Comparison of ENCODE assay signal across 25 cellular contexts in genomic region chr18:5900249-5900648, GRCh38. TPM values are rescaled to one million over a fixed set of nuclear protein-coding genes. Genes with fewer than 3 reads are reported as not detected.
DNase-seq lines count a peak whose midpoint lies in the region; ATAC-seq and TF ChIP-seq lines count a peak whose summit lies in the region.
"Had no signal": no experiment of that assay in that cellular context is flagged by ENCODE, and none has a peak within 500 bp of the region (broad histone marks: within the 10 kb centered on the region; RNA-seq: fewer than 3 reads in every experiment).

No MANE protein-coding gene starts in this region.

- no peaks in the 10 kb centered on the region for H3F3A ChIP-seq in GM23248 (ENCODE audit: insufficient read depth)

- no peak overlapping the region for H2AK9ac ChIP-seq in IMR-90 (replicated peaks; ENCODE audit: low read depth, low read length, poor library complexity)

- H2BK20ac ChIP-seq in IMR-90 (ENCODE audit: low read depth, low read length): peak overlapping the region; percentile 61; the same call in 1 of the 2 replicates

- H2AFZ ChIP-seq in IMR-90 (replicated peaks; ENCODE audit: low read length, poor library complexity) (no peak overlapping the region), GM23248 (no peak overlapping the region)

- no peak overlapping the region for H2AK5ac ChIP-seq in IMR-90 (ENCODE audit: low read depth, low read length)

- no peaks in the 10 kb centered on the region for H3K79me1 ChIP-seq in IMR-90 (ENCODE audit: low read depth in 1 of 2, low read length in 2 of 2)

- H3K4me1 ChIP-seq in IMR-90 (ENCODE audit: control insufficient read depth, insufficient read depth, low read length) (peaks cover 5% of the 10 kb centered on the region; the same call in 1 of the 2 replicates), GM23248 (ENCODE audit: insufficient read depth) (no peaks in the 10 kb centered on the region), breast epithelium (no peaks in the 10 kb centered on the region)
- H3K4me1 ChIP-seq: testis had no signal

- H4K91ac ChIP-seq in IMR-90 (ENCODE audit: insufficient read depth, low read depth, low read length): no peak overlapping the region

- H3K9me3 ChIP-seq in IMR-90 (ENCODE audit: control insufficient read depth, insufficient read depth, low read length): no peaks in the 10 kb centered on the region
- H3K9me3 ChIP-seq in GM23248 (ENCODE audit: low read depth): no peaks in the 10 kb centered on the region
- no peaks in the 10 kb centered on the region for H3K9me3 ChIP-seq in breast epithelium
- H3K9me3 ChIP-seq: neutrophil, right atrium auricular region, testis had no signal

- H3K79me2 ChIP-seq in GM23248 (ENCODE audit: insufficient read depth): no peaks in the 10 kb centered on the region

- DNase-seq in ACHN (peak; percentile 49), IMR-90 (peak; percentile 75), astrocyte of the cerebellum (ENCODE audit: low read depth) (peak; percentile 24), kidney glomerular epithelial cell (lab: John Stamatoyannopoulos, UW) (peak; percentile 38), GM10266 (ENCODE audit: extremely low spot score) (no peak), GM23248 (no peak), breast epithelium (ENCODE audit: low spot score in 2 of 2) (no peak)
- DNase-seq: activated CD8-positive, alpha-beta T cell treated with anti-CD3 and anti-CD28 coated beads for 36 hours; activated T-cell treated with anti-CD3 and anti-CD28 coated beads, Interleukin-2, amount 50 U/mL, for 1 hour; CD4-positive, alpha-beta memory T cell; dorsolateral prefrontal cortex; erythroblast; NCI-H1092 treated with DMSO at 0.1 percent for 48 hours; NCI-H2081 treated with DMSO at 0.1 percent for 48 hours; NCI-H774; SHP77; stimulated activated CD4-positive, alpha-beta T cell treated with anti-CD3 and anti-CD28 coated beads, Interleukin-15, amount 100 ng/mL, for 24 hours; testis; WERI-Rb-1 had no signal

- no peak overlapping the region for H3K14ac ChIP-seq in IMR-90 (replicated peaks; ENCODE audit: low read depth, low read length)

- H4K8ac ChIP-seq in IMR-90 (ENCODE audit: low read depth in 2 of 2, low read length in 2 of 2): no peak overlapping the region

- BruUV-seq in IMR-90 (replicated peaks; lab: Mats Ljungman, UMichigan): no TSS peak

- H3K56ac ChIP-seq in IMR-90 (ENCODE audit: extremely low read depth, insufficient read depth, low read length): no peak overlapping the region

- no peak overlapping the region for H3K23ac ChIP-seq in IMR-90 (ENCODE audit: low read depth, low read length)

- TF ChIP-seq POLR2A in IMR-90 (IDR thresholded peaks at IDR 0.05; ENCODE audit: low read depth, low read length) (no peak), breast epithelium (IDR thresholded peaks at IDR 0.05) (no peak)

- H3K27ac ChIP-seq in IMR-90 (ENCODE audit: insufficient read depth, low read length): no peak overlapping the region
- no peak overlapping the region for H3K27ac ChIP-seq in GM23248
- H3K27ac ChIP-seq in breast epithelium: no peak overlapping the region
- H3K27ac ChIP-seq: dorsolateral prefrontal cortex, KMS-11, neutrophil, right atrium auricular region, testis, WERI-Rb-1 had no signal

- POLR2A ChIA-PET in IMR-90 (lab: Charles Lee; ENCODE audit: unreplicated experiment): no interaction called here

- in situ Hi-C loops in ACHN (cut with HindIII; ENCODE audit: low pct_ligation_motif_present, low pct_unique_long_range_greater_than_20kb, low sequenced_read_pairs): no loop called here
- in situ Hi-C loops in IMR-90 (cut with MboI; ENCODE audit: low sequenced_read_pairs): no loop called here
- in situ Hi-C loops in astrocyte of the cerebellum (cut with HindIII; ENCODE audit: low sequenced_read_pairs): no loop called here
- in situ Hi-C loops in GM23248 (cut with MboI): no loop called here

- H3K9ac ChIP-seq in IMR-90 (ENCODE audit: low read depth, low read length) (no peak overlapping the region), GM23248 (no peak overlapping the region)
- H3K9ac ChIP-seq: KMS-11 had no signal

- H4K5ac ChIP-seq in IMR-90 (ENCODE audit: low read depth, low read length): no peak overlapping the region

- no peak overlapping the region for H3K18ac ChIP-seq in IMR-90 (ENCODE audit: low read depth, low read length)

- intact Hi-C loops in IMR-90 (cut with micrococcal nuclease) (no loop called here), breast epithelium (cut with DNase I; ENCODE audit: low total_unique reads) (no loop called here)

- dilution Hi-C loops in IMR-90 (cut with HindIII; ENCODE audit: low sequenced_read_pairs, unreplicated experiment): no loop called here

- CTCF ChIA-PET in IMR-90 (lab: Yijun Ruan, JAX): interaction anchor here (0.8 kb wide), 1 partner anchor 20 kb away, joined by 3 read pairs; no protein-coding TSS in a partner anchor

- H2BK5ac ChIP-seq in IMR-90 (ENCODE audit: low read depth, low read length, poor library complexity, severe bottlenecking): no peak overlapping the region

- no peak overlapping the region for H3K4ac ChIP-seq in IMR-90 (ENCODE audit: low read depth, low read length)

- ATAC-seq in IMR-90 (ENCODE audit: low read depth) (peak; percentile 28), GM21528 (IDR thresholded peaks at IDR 0.05; ENCODE audit: low FRiP score, unreplicated experiment) (no peak)
- ATAC-seq: activated CD8-positive, alpha-beta T cell treated with anti-CD3 and anti-CD28 coated beads for 36 hours; stimulated activated effector memory CD8-positive, alpha-beta T cell treated with anti-CD3 and anti-CD28 coated beads, Interleukin-12 subunit alpha, Interleukin-12 subunit beta, amount 100 ng/mL, for 72 hours had no signal

- peaks cover 11% of the 10 kb centered on the region; the same call in 1 of the 2 replicates for H3K9me1 ChIP-seq in IMR-90 (ENCODE audit: insufficient read depth, low read length)

- H3K4me3 ChIP-seq in IMR-90 (ENCODE audit: insufficient read depth, low read depth, low read length): no peak overlapping the region
- H3K4me3 ChIP-seq in astrocyte of the cerebellum (ENCODE audit: low read depth, low read length): no peak overlapping the region
- H3K4me3 ChIP-seq in GM23248: no peak overlapping the region
- no peak overlapping the region for H3K4me3 ChIP-seq in breast epithelium
- H3K4me3 ChIP-seq: dorsolateral prefrontal cortex, right atrium auricular region, testis had no signal

- peak overlapping the region; percentile 24; the same call in 1 of the 2 replicates for H3K4me2 ChIP-seq in IMR-90 (ENCODE audit: low read depth, low read length)
- H3K4me2 ChIP-seq in GM23248 (ENCODE audit: unreplicated experiment): no peak overlapping the region
- H3K4me2 ChIP-seq: KMS-11 had no signal

- no peaks in the 10 kb centered on the region for H3K9me2 ChIP-seq in GM23248 (ENCODE audit: insufficient read depth)

- peak overlapping the region; percentile 55 for H2BK120ac ChIP-seq in IMR-90 (ENCODE audit: low read depth, low read length)

- TF ChIP-seq CTCF in IMR-90 (conservative IDR thresholded peaks at IDR 0.05; ENCODE audit: low read depth, low read length) (no peak), astrocyte of the cerebellum (IDR thresholded peaks at IDR 0.05; ENCODE audit: low read depth, low read length, missing control alignments) (no peak), GM10266 (IDR thresholded peaks at IDR 0.05; ENCODE audit: control insufficient read depth, insufficient read depth, low read depth, missing control alignments) (no peak), breast epithelium (IDR thresholded peaks at IDR 0.05) (no peak)

- no peaks in the 10 kb centered on the region for H4K20me1 ChIP-seq in IMR-90 (ENCODE audit: insufficient read depth, low read length)
- no peaks in the 10 kb centered on the region for H4K20me1 ChIP-seq in GM23248 (ENCODE audit: insufficient read depth)

- WGBS in IMR-90 (ENCODE audit: extremely low coverage in 2 of 2, insufficient read length in 1 of 2), 2 experiments: 69% methylated on average over 2 of the region's 6 CpGs; no CpG with 5 or more reads in 1 of the 2 experiments
- 72 to 85% methylated on average over 6 of the region's 6 CpGs for WGBS in GM23248 (ENCODE audit: low coverage in 1 of 2, low lambda C conversion rate in 2 of 2, missing lambda C conversion rate in 2 of 2), 2 experiments

- H3K36me3 ChIP-seq in IMR-90 (ENCODE audit: control insufficient read depth, insufficient read depth, low read length) (no peaks in the 10 kb centered on the region), GM23248 (ENCODE audit: low read depth) (no peaks in the 10 kb centered on the region), breast epithelium (no peaks in the 10 kb centered on the region)
- H3K36me3 ChIP-seq: neutrophil, right atrium auricular region, WERI-Rb-1 had no signal

- no peak overlapping the region for H2BK15ac ChIP-seq in IMR-90 (ENCODE audit: low read depth, low read length)

- H3K27me3 ChIP-seq in IMR-90 (ENCODE audit: control insufficient read depth, insufficient read depth, low read length) (no peaks in the 10 kb centered on the region), GM23248 (replicated peaks; ENCODE audit: insufficient read depth) (peaks cover 41% of the 10 kb centered on the region), breast epithelium (peaks cover 3 to 5% of the 10 kb centered on the region in 2 donors)
- H3K27me3 ChIP-seq: right atrium auricular region, testis had no signal

- TF ChIP-seq RAD21 in IMR-90 (IDR thresholded peaks at IDR 0.05; ENCODE audit: low read length): no peak

TF ChIP-seq in IMR-90, 13 proteins besides CTCF, POLR2A, EP300 and RAD21 (continues in another document):
- no peak for TF ChIP-seq MXI1 (IDR thresholded peaks at IDR 0.05; ENCODE audit: borderline replicate concordance, low read depth, low read length)
- no peak for TF ChIP-seq SMC3 (IDR thresholded peaks at IDR 0.05; ENCODE audit: low read depth, low read length)
- TF ChIP-seq MAFK (IDR thresholded peaks at IDR 0.05; ENCODE audit: low read depth, low read length): no peak
- TF ChIP-seq CHD1 (IDR thresholded peaks at IDR 0.05; ENCODE audit: low read depth, low read length): no peak
- TF ChIP-seq CEBPB (IDR thresholded peaks at IDR 0.05; ENCODE audit: low read depth, low read length): peak; percentile 89
- 0 out of 2 replicates have a peak, but pooled peaks have one; percentile 14 for TF ChIP-seq FOS (IDR thresholded peaks at IDR 0.05; ENCODE audit: low read depth, low read length)
- TF ChIP-seq BHLHE40 (IDR thresholded peaks at IDR 0.05; ENCODE audit: low read depth, low read length): peak; percentile 34
- TF ChIP-seq RFX5 (IDR thresholded peaks at IDR 0.05; ENCODE audit: low read depth, low read length): no peak

RNA-seq across cellular contexts. Expression of gene TMEM200C, which starts 4.9 kb away (rescaled TPM):
- 1.4 and 1.7 TPM in 2 replicates for total RNA-seq in IMR-90 (2012; rRNA removed)
- 2.5 and 3.5 TPM in 2 replicates for polyA plus RNA-seq in IMR-90 (2012; rRNA removed)
- 0.66 and 5.6 TPM in 2 replicates for polyA plus RNA-seq in IMR-90 (2012; cell fraction: cytosol; rRNA removed)
- polyA plus RNA-seq in IMR-90 (2012; cell fraction: nucleus; rRNA removed; ENCODE audit: low replicate concordance): 4.7 and 8.5 TPM in 2 replicates
- not detected in 2 replicates for total RNA-seq in GM23248 (2014; rRNA removed; shearing (Covaris generic))
- not detected in 2 replicates for polyA plus RNA-seq in GM23248 (2016; fragmentation: Nextera tagmentation; extraction: Ambion mirVana)
- 1 to 10 TPM in 1 of 3 donors, under 1 TPM in 2; 0.16 to 1.2 (median 0.98) TPM for total RNA-seq in breast epithelium
- total RNA-seq: activated CD8-positive, alpha-beta T cell treated with anti-CD3 and anti-CD28 coated beads for 36 hours; CD4-positive, alpha-beta memory T cell; OCI-LY7 had no signal
- polyA plus RNA-seq: CD4-positive, alpha-beta memory T cell had no signal

Comparison
In these comparisons a context has a peak if more than half of its experiments do, and no peak if none do; other contexts are left out.
1. DNase-seq: peak in ACHN (single experiment), IMR-90 (single experiment), astrocyte of the cerebellum (single experiment) and kidney glomerular epithelial cell (single experiment); none in GM10266 (single experiment), GM23248 (single experiment) and breast epithelium (0 of 2).